In the genomic region with DNA sequence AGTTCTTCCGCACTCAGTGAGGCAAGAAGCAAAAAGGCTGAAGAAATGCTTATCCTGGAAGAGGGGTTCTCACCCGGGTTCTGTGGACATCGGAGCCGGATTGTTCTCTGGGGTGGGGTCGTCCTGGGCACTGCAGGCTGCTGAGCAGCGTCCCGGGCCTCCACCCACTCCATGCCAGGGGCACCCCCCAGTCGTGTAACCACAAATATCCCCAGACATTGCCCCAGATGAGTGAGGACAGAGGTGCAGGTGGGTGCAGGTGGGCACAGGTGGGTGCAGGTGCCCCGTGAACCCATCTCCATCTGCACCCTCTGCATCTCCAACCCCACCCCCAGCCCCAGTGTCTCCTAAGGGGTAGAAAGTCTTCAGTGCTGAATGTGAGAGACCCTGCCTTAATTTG, we compare ENCODE assay signal across 1 cellular context.
TF ChIP-seq lines count a peak whose summit lies in the region.

No MANE protein-coding gene starts in this region.

TF ChIP-seq in HepG2, 621 proteins besides CTCF, POLR2A, EP300 and RAD21:
- TF ChIP-seq HNF4A (CRISPR knock-in tag; IDR thresholded peaks at IDR 0.05) (no peak), ZNF788 (CRISPR knock-in tag; IDR thresholded peaks at IDR 0.05; ENCODE audit: borderline replicate concordance) (no peak), SCMH1 (CRISPR knock-in tag; IDR thresholded peaks at IDR 0.05; ENCODE audit: borderline replicate concordance) (no peak), TRIM24 (CRISPR knock-in tag; IDR thresholded peaks at IDR 0.05) (no peak), KLF16 (CRISPR knock-in tag; IDR thresholded peaks at IDR 0.05) (no peak), ZNF496 (CRISPR knock-in tag; IDR thresholded peaks at IDR 0.05; ENCODE audit: insufficient replicate concordance) (no peak), CBX1 (IDR thresholded peaks at IDR 0.05; ENCODE audit: low read depth) (no peak), ZNF292 (CRISPR knock-in tag; IDR thresholded peaks at IDR 0.05; ENCODE audit: borderline replicate concordance, low read depth) (no peak), FOSL2 (CRISPR knock-in tag; IDR thresholded peaks at IDR 0.05) (no peak), FLYWCH1 (CRISPR knock-in tag; IDR thresholded peaks at IDR 0.05) (no peak), GFI1 (CRISPR knock-in tag; IDR thresholded peaks at IDR 0.05; ENCODE audit: borderline replicate concordance) (no peak), ZZZ3 (CRISPR knock-in tag; IDR thresholded peaks at IDR 0.05; ENCODE audit: borderline replicate concordance) (no peak), ZSCAN22 (CRISPR knock-in tag; IDR thresholded peaks at IDR 0.05) (no peak), ZFP36 (IDR thresholded peaks at IDR 0.05; ENCODE audit: borderline replicate concordance, low read depth, low read length, partially characterized antibody) (no peak)
- TF ChIP-seq, protein P1, sequence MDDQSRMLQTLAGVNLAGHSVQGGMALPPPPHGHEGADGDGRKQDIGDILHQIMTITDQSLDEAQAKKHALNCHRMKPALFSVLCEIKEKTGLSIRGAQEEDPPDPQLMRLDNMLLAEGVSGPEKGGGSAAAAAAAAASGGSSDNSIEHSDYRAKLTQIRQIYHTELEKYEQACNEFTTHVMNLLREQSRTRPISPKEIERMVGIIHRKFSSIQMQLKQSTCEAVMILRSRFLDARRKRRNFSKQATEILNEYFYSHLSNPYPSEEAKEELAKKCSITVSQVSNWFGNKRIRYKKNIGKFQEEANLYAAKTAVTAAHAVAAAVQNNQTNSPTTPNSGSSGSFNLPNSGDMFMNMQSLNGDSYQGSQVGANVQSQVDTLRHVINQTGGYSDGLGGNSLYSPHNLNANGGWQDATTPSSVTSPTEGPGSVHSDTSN (CRISPR knock-in tag; IDR thresholded peaks at IDR 0.05; ENCODE audit: borderline replicate concordance): no peak
- TF ChIP-seq, protein P2, sequence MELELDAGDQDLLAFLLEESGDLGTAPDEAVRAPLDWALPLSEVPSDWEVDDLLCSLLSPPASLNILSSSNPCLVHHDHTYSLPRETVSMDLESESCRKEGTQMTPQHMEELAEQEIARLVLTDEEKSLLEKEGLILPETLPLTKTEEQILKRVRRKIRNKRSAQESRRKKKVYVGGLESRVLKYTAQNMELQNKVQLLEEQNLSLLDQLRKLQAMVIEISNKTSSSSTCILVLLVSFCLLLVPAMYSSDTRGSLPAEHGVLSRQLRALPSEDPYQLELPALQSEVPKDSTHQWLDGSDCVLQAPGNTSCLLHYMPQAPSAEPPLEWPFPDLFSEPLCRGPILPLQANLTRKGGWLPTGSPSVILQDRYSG (CRISPR knock-in tag; IDR thresholded peaks at IDR 0.05): no peak
- TF ChIP-seq, protein P3, sequence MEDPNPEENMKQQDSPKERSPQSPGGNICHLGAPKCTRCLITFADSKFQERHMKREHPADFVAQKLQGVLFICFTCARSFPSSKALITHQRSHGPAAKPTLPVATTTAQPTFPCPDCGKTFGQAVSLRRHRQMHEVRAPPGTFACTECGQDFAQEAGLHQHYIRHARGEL (CRISPR knock-in tag; IDR thresholded peaks at IDR 0.05): no peak
- TF ChIP-seq, protein P4, sequence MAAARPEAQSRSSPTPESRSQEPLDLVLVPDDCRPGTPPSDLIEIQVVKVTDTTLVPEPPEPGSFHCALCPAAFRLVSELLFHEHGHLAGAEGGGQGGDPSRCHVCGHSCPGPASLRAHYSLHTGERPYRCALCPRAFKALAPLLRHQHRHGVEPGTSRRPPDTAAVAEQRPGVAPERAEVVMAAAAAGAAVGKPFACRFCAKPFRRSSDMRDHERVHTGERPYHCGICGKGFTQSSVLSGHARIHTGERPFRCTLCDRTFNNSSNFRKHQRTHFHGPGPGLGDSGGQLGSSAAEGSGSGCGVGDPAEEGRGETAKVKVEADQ (CRISPR knock-in tag; IDR thresholded peaks at IDR 0.05; ENCODE audit: borderline replicate concordance): no peak
- TF ChIP-seq, protein P5, sequence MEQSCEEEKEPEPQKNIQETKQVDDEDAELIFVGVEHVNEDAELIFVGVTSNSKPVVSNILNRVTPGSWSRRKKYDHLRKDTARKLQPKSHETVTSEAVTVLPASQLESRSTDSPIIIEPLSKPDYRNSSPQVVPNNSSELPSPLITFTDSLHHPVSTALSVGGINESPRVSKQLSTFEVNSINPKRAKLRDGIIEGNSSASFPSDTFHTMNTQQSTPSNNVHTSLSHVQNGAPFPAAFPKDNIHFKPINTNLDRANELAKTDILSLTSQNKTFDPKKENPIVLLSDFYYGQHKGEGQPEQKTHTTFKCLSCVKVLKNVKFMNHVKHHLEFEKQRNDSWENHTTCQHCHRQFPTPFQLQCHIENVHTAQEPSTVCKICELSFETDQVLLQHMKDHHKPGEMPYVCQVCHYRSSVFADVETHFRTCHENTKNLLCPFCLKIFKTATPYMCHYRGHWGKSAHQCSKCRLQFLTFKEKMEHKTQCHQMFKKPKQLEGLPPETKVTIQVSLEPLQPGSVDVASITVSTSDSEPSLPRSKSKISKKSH (CRISPR knock-in tag; IDR thresholded peaks at IDR 0.05; ENCODE audit: borderline replicate concordance): no peak
